8 cellular contexts compared by ENCODE assay signal in the genomic region with DNA sequence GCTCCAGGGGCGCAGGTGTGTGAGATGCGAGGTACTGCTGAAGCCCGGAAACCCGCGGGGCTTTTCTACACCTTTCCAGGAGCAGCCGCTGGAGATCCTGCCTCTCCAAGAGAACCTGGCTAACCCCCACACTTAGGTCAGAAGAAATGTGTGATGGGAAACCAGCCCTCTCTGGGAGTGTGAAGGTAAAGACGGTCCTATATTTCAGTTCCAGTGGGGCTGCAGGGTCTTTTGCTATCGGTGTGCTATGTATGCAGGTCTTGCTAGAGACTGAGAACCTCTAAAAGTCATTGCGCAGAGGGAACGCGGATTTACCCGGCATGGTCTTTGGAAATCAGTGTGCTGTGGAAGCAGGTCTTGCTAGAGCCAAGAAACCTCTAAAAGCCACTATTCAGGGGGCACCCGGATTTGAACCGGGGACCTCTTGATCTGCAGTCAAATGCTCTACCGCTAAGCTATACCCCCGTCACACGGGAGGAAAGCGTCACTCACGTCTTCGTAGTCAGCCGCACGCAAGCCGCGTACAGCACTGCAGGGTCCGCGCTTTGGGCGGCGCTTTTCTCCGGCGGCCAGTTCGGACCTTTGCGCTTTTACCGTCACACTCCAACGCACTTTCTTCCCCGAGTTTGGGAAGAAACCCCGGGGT. TPM values are rescaled to one million over a fixed set of nuclear protein-coding genes. Genes with fewer than 3 reads are reported as not detected.
DNase-seq lines count a peak whose midpoint lies in the region; ATAC-seq and TF ChIP-seq lines count a peak whose summit lies in the region.

No MANE protein-coding gene starts in this region.

- no peak for TF ChIP-seq EP300 in esophagus muscularis mucosa (IDR thresholded peaks at IDR 0.05)

- DNase-seq in Daoy (ENCODE audit: low read depth) (peak; percentile 27), esophagus muscularis mucosa (ENCODE audit: extremely low spot score) (peak; percentile 91), MG63 (no peak), middle frontal gyrus (ENCODE audit: extremely low spot score, low spot score) (no peak), Calu3 (no peak)
- peak; percentile 27 for DNase-seq in activated CD8-positive, alpha-beta memory T cell treated with anti-CD3 and anti-CD28 coated beads, Interleukin-2, amount 50 U/mL, for 24 hours (ENCODE audit: extremely low read depth)
- DNase-seq in naive thymus-derived CD4-positive, alpha-beta T cell, result peak; percentile 32 to 63 (median 47)
- peak; percentile 26 for DNase-seq in stimulated activated naive CD4-positive, alpha-beta T cell treated with Interleukin-2 at 50 U/mL for 16 hours (lab: John Stamatoyannopoulos, UW)

- H3K27me3 Mint-ChIP-seq in naive thymus-derived CD4-positive, alpha-beta T cell, result peaks cover 22 to 40% (median 38%) of the 10 kb centered on the region in 5 donors
- peaks cover 28% of the 10 kb centered on the region for H3K27me3 Mint-ChIP-seq in Calu3 (ENCODE audit: unreplicated experiment)

- H3K27ac Mint-ChIP-seq in naive thymus-derived CD4-positive, alpha-beta T cell, result peak overlapping the region; percentile 61 to 97 (median 85)
- no peak overlapping the region for H3K27ac Mint-ChIP-seq in Calu3 (ENCODE audit: unreplicated experiment)

- CTCF ChIA-PET in naive thymus-derived CD4-positive, alpha-beta T cell (lab: Charles Lee), result interaction anchor here (0.6 kb wide), 1 partner anchor 410 kb away, joined by 3 read pairs; no protein-coding TSS in a partner anchor
- CTCF ChIA-PET in Calu3 (lab: Charles Lee), result no interaction called here

- H3K4me3 Mint-ChIP-seq in naive thymus-derived CD4-positive, alpha-beta T cell, result peak overlapping the region; percentile 59 to 93 (median 80)
- no peak overlapping the region for H3K4me3 Mint-ChIP-seq in Calu3 (ENCODE audit: low read depth, unreplicated experiment)

- H3K36me3 Mint-ChIP-seq in naive thymus-derived CD4-positive, alpha-beta T cell, result no peaks in the 10 kb centered on the region
- H3K36me3 Mint-ChIP-seq in Calu3 (ENCODE audit: insufficient read depth, unreplicated experiment), result no peaks in the 10 kb centered on the region

- POLR2A ChIA-PET in naive thymus-derived CD4-positive, alpha-beta T cell (lab: Charles Lee), result no interaction called here

- peaks cover 0 to 22% (median 15%) of the 10 kb centered on the region in 7 donors for H3K4me1 Mint-ChIP-seq in naive thymus-derived CD4-positive, alpha-beta T cell
- H3K4me1 Mint-ChIP-seq in Calu3 (ENCODE audit: low read depth, unreplicated experiment), result no peaks in the 10 kb centered on the region

- no TSS peak for BruUV-seq in Calu3 (replicated peaks; lab: Mats Ljungman, UMichigan)

- 7% methylated on average over 31 of the region's 36 CpGs for WGBS in esophagus muscularis mucosa

- peaks cover 0 to 5% (median 2%) of the 10 kb centered on the region in 11 donors for H3K9me3 Mint-ChIP-seq in naive thymus-derived CD4-positive, alpha-beta T cell
- no peaks in the 10 kb centered on the region for H3K9me3 Mint-ChIP-seq in Calu3 (ENCODE audit: low read depth, unreplicated experiment)

- H3K36me3 ChIP-seq in esophagus muscularis mucosa (no peaks in the 10 kb centered on the region), MG63 (no peaks in the 10 kb centered on the region)
- H3K36me3 ChIP-seq in naive thymus-derived CD4-positive, alpha-beta T cell (ENCODE audit: control insufficient read depth in 2 of 3, insufficient read depth in 3 of 3, low read length in 3 of 3), result no peaks in the 10 kb centered on the region

- H3K4me3 ChIP-seq in esophagus muscularis mucosa (peak overlapping the region; percentile 33 to 47 (median 38)), MG63 (no peak overlapping the region)
- peak overlapping the region; percentile 17 for H3K4me3 ChIP-seq in naive thymus-derived CD4-positive, alpha-beta T cell (ENCODE audit: low read length)

- peak; percentile 82 for ATAC-seq in naive thymus-derived CD4-positive, alpha-beta T cell

- no peaks in the 10 kb centered on the region for H3K9me3 ChIP-seq in esophagus muscularis mucosa
- no peaks in the 10 kb centered on the region for H3K9me3 ChIP-seq in naive thymus-derived CD4-positive, alpha-beta T cell (ENCODE audit: control insufficient read depth in 2 of 3, low read length in 3 of 3)
- no peaks in the 10 kb centered on the region for H3K9me3 ChIP-seq in MG63

- H3K4me1 ChIP-seq in esophagus muscularis mucosa, result peaks cover 7 to 10% (median 9%) of the 10 kb centered on the region in 4 donors
- no peaks in the 10 kb centered on the region for H3K4me1 ChIP-seq in naive thymus-derived CD4-positive, alpha-beta T cell (ENCODE audit: control insufficient read depth in 2 of 2, insufficient read depth in 2 of 2, low read length in 2 of 2)

- H3K27ac ChIP-seq in esophagus muscularis mucosa (replicated peaks in 1 of 4), result peak overlapping the region in 3 of 4 donors; percentile 12 to 43 (median 41)
- peak overlapping the region; percentile 45 for H3K27ac ChIP-seq in naive thymus-derived CD4-positive, alpha-beta T cell (ENCODE audit: low read depth, low read length)

- intact Hi-C loops in esophagus muscularis mucosa (cut with DNase I), result no loop called here
- intact Hi-C loops in naive thymus-derived CD4-positive, alpha-beta T cell (cut with micrococcal nuclease), result no loop called here
- intact Hi-C loops in Calu3 (cut with micrococcal nuclease; ENCODE audit: unreplicated experiment), result no loop called here

- TF ChIP-seq CTCF in esophagus muscularis mucosa (IDR thresholded peaks at IDR 0.05) (no peak), Calu3 (IDR thresholded peaks at IDR 0.05; ENCODE audit: unreplicated experiment) (no peak)

- H3K27me3 ChIP-seq in esophagus muscularis mucosa, result no peaks in the 10 kb centered on the region
- H3K27me3 ChIP-seq in naive thymus-derived CD4-positive, alpha-beta T cell (ENCODE audit: control insufficient read depth in 2 of 2, insufficient read depth in 2 of 2, low read length in 2 of 2), result no peaks in the 10 kb centered on the region
- no peaks in the 10 kb centered on the region for H3K27me3 ChIP-seq in MG63

- TF ChIP-seq POLR2A in esophagus muscularis mucosa (IDR thresholded peaks at IDR 0.05; ENCODE audit: low read depth), result no peak

RNA-seq across cellular contexts. Expression of gene ZNF777, which starts 46.0 kb away (rescaled TPM):
- 8.2 and 11.4 TPM in 2 replicates for total RNA-seq in Daoy (2014; rRNA removed; shearing (Covaris generic))
- 10 to 100 TPM in 3 of 4 donors, 1 to 10 TPM in 1; 6.6 to 17.4 (median 13.7) TPM for total RNA-seq in esophagus muscularis mucosa
- total RNA-seq in naive thymus-derived CD4-positive, alpha-beta T cell, result 10 to 100 TPM; 11.2 to 16.1 (median 14.3) TPM
- polyA plus RNA-seq in naive thymus-derived CD4-positive, alpha-beta T cell, result 1 to 10 TPM in 1 of 2 donors, under 1 TPM in 1; 0.76 to 3.8 TPM
- total RNA-seq in MG63 (2014; rRNA removed; shearing (Covaris generic); ENCODE audit: low replicate concordance), result 10.1 and 14.8 TPM in 2 replicates
- 12.3 and 14.9 TPM in 2 replicates for total RNA-seq in Calu3 (2022)

Comparison
In these comparisons a context has a peak if more than half of its experiments do, and no peak if none do; other contexts are left out.
1. DNase-seq: peak in Daoy (single experiment), activated CD8-positive, alpha-beta memory T cell treated with anti-CD3 and anti-CD28 coated beads, Interleukin-2, amount 50 U/mL, for 24 hours (single experiment), esophagus muscularis mucosa (single experiment), naive thymus-derived CD4-positive, alpha-beta T cell (9 of 9) and stimulated activated naive CD4-positive, alpha-beta T cell treated with Interleukin-2 at 50 U/mL for 16 hours (single experiment); none in MG63 (single experiment), middle frontal gyrus (single experiment) and Calu3 (single experiment).